21 cellular contexts compared by ENCODE assay signal in genomic region chr4:7873881-7874280, GRCh38.
DNase-seq lines count a peak whose midpoint lies in the region; ATAC-seq and TF ChIP-seq lines count a peak whose summit lies in the region.
"Had no signal": no experiment of that assay in that cellular context is flagged by ENCODE, and none has a peak within 500 bp of the region (broad histone marks: within the 10 kb centered on the region; RNA-seq: fewer than 3 reads in every experiment).

No MANE protein-coding gene starts in this region.

- POLR2A ChIA-PET in SK-N-SH (lab: Yijun Ruan, JAX) = no interaction called here

- H3K27ac ChIP-seq in SK-N-SH (ENCODE audit: low read depth in 2 of 2, low read length in 1 of 2) (peak overlapping the region in 1 of 2 experiments; percentile 86; a peak in 2 of 4 replicates), RWPE2 (ENCODE audit: poor library complexity, severe bottlenecking) (peak overlapping the region; percentile 60), left lung (no peak overlapping the region)
- H3K27ac ChIP-seq: 22Rv1, KMS-11, PC-9, SJCRH30 had no signal

- peaks cover 100% of the 10 kb centered on the region for H3K79me2 ChIP-seq in SK-N-SH (ENCODE audit: insufficient read depth)

- DNase-seq in SK-N-SH = no peak
- DNase-seq in RWPE2 (ENCODE audit: low spot score) = no peak
- DNase-seq in fibroblast of the aortic adventitia (ENCODE audit: low read depth) = peak; percentile 47
- no peak for DNase-seq in left lung
- no peak for DNase-seq in posterior vena cava (ENCODE audit: low spot score)
- DNase-seq: BE2C; Calu3; CD4-positive, CD25-positive, alpha-beta regulatory T cell; NCI-H1417; NCI-H187; NCI-H2107; NCI-H2227 treated with DMSO at 0.1 percent for 48 hours; NCI-H510A treated with DMSO at 0.1 percent for 48 hours; NCI-H82; PC-9; SJCRH30 had no signal

- ATAC-seq in SK-N-SH treated with all-trans-retinoic acid at 6 μM for 48 hours (no peak), RWPE2 (ENCODE audit: low read depth) (no peak), left lung (no peak), HG02759 (IDR thresholded peaks at IDR 0.05; ENCODE audit: unreplicated experiment) (no peak), HG02623 (IDR thresholded peaks at IDR 0.05; ENCODE audit: unreplicated experiment) (no peak)

- H3K9ac ChIP-seq in SK-N-SH = no peak overlapping the region
- H3K9ac ChIP-seq: KMS-11 had no signal

- H3K4me1 ChIP-seq in SK-N-SH (ENCODE audit: control insufficient read depth in 1 of 2, insufficient read depth in 2 of 2, low read depth in 1 of 2, low read length in 1 of 2) = peaks cover 40 to 50% of the 10 kb centered on the region in 2 experiments
- H3K4me1 ChIP-seq in RWPE2 (ENCODE audit: insufficient read depth, poor library complexity, severe bottlenecking) = peaks cover 22% of the 10 kb centered on the region
- H3K4me1 ChIP-seq in left lung = peaks cover 0 to 4% of the 10 kb centered on the region in 2 donors

- TF ChIP-seq CTCF in SK-N-SH (IDR thresholded peaks at IDR 0.05) (no peak), RWPE2 (IDR thresholded peaks at IDR 0.05; ENCODE audit: poor library complexity, severe bottlenecking) (no peak), fibroblast of the aortic adventitia (IDR thresholded peaks at IDR 0.05; ENCODE audit: insufficient read depth, low read length) (no peak), left lung (IDR thresholded peaks at IDR 0.05) (no peak)

- intact Hi-C loops in left lung (cut with DNase I) = no loop called here
- intact Hi-C loops in posterior vena cava (cut with DNase I) = no loop called here

- H2AFZ ChIP-seq in SK-N-SH (ENCODE audit: low read depth) = no peak overlapping the region
- H2AFZ ChIP-seq: PC-9 had no signal

- H3K9me3 ChIP-seq in SK-N-SH (no peaks in the 10 kb centered on the region), RWPE2 (ENCODE audit: severe bottlenecking) (no peaks in the 10 kb centered on the region), left lung (no peaks in the 10 kb centered on the region)
- H3K9me3 ChIP-seq: BE2C, SJCRH30 had no signal

- no peak for TF ChIP-seq RAD21 in SK-N-SH (IDR thresholded peaks at IDR 0.05; ENCODE audit: low read length)

- WGBS in SK-N-SH (ENCODE audit: low lambda C conversion rate) = 100% methylated on average over 1 of the region's 1 CpG

- peaks cover 48% of the 10 kb centered on the region for H4K20me1 ChIP-seq in SK-N-SH (ENCODE audit: insufficient read depth)

- H3K36me3 ChIP-seq in SK-N-SH (replicated peaks in 1 of 2; ENCODE audit: control insufficient read depth in 1 of 2, insufficient read depth in 2 of 2, low read length in 1 of 2) (peaks cover 12 to 34% of the 10 kb centered on the region in 2 experiments), RWPE2 (ENCODE audit: low read depth) (peaks cover 21% of the 10 kb centered on the region), left lung (no peaks in the 10 kb centered on the region)
- H3K36me3 ChIP-seq: SJCRH30 had no signal

- CTCF ChIA-PET in SK-N-SH (lab: Yijun Ruan, JAX) = interaction anchor here (0.6 to 5.0 kb wide), 5 partner anchors 13 to 116 kb away, joined by 3 to 44 read pairs (median 4); no protein-coding TSS in a partner anchor

- H3K9me2 ChIP-seq in SK-N-SH = no peaks in the 10 kb centered on the region

- no peak overlapping the region for H3K4me2 ChIP-seq in SK-N-SH
- H3K4me2 ChIP-seq: KMS-11, PC-9 had no signal

- TF ChIP-seq EP300 in SK-N-SH (IDR thresholded peaks at IDR 0.05; ENCODE audit: borderline replicate concordance in 1 of 2, low read depth in 1 of 2, low read length in 1 of 2) = no peak

- H3K27me3 ChIP-seq in SK-N-SH (ENCODE audit: insufficient read depth) (no peaks in the 10 kb centered on the region), RWPE2 (ENCODE audit: insufficient read depth, poor library complexity, severe bottlenecking) (no peaks in the 10 kb centered on the region), left lung (no peaks in the 10 kb centered on the region)
- H3K27me3 ChIP-seq: BE2C, SJCRH30 had no signal

- H3K4me3 ChIP-seq in SK-N-SH (ENCODE audit: low read depth in 2 of 2, low read length in 1 of 2) (no peak overlapping the region), RWPE2 (ENCODE audit: severe bottlenecking) (no peak overlapping the region), fibroblast of the aortic adventitia (ENCODE audit: low read depth, low read length) (no peak overlapping the region), left lung (no peak overlapping the region)
- H3K4me3 ChIP-seq: PC-9, SJCRH30 had no signal

- peaks cover 64% of the 10 kb centered on the region for H3F3A ChIP-seq in SK-N-SH (replicated peaks; ENCODE audit: insufficient read depth)

TF ChIP-seq in SK-N-SH, 30 proteins besides CTCF, POLR2A, EP300 and RAD21:
- no peak for TF ChIP-seq TAF1 (IDR thresholded peaks at IDR 0.05; ENCODE audit: borderline replicate concordance, low read depth, low read length)
- 0 out of 2 replicates have a peak, but pooled peaks have one; percentile 13 for TF ChIP-seq PBX3 (IDR thresholded peaks at IDR 0.05)
- TF ChIP-seq MXI1 (IDR thresholded peaks at IDR 0.05; ENCODE audit: low read depth, low read length) = no peak

TF ChIP-seq in SK-N-SH treated with all-trans-retinoic acid at 6 μM for 48 hours, 23 proteins besides CTCF, POLR2A, EP300 and RAD21:
- TF ChIP-seq TSHZ2 (CRISPR knock-in tag; IDR thresholded peaks at IDR 0.05) (no peak), ESRRG (CRISPR knock-in tag; IDR thresholded peaks at IDR 0.05) (no peak), ARNTL (CRISPR knock-in tag; IDR thresholded peaks at IDR 0.05; ENCODE audit: borderline replicate concordance, low read depth) (no peak), ZNF8 (CRISPR knock-in tag; IDR thresholded peaks at IDR 0.05) (no peak), ZFP30 (CRISPR knock-in tag; IDR thresholded peaks at IDR 0.05) (no peak)
TF ChIP-seq in SK-N-SH treated with all-trans-retinoic acid at 6 μM for 48 hours: peak in this region for 0.
